ENCODE assay signal across 9 cellular contexts in the genomic region with DNA sequence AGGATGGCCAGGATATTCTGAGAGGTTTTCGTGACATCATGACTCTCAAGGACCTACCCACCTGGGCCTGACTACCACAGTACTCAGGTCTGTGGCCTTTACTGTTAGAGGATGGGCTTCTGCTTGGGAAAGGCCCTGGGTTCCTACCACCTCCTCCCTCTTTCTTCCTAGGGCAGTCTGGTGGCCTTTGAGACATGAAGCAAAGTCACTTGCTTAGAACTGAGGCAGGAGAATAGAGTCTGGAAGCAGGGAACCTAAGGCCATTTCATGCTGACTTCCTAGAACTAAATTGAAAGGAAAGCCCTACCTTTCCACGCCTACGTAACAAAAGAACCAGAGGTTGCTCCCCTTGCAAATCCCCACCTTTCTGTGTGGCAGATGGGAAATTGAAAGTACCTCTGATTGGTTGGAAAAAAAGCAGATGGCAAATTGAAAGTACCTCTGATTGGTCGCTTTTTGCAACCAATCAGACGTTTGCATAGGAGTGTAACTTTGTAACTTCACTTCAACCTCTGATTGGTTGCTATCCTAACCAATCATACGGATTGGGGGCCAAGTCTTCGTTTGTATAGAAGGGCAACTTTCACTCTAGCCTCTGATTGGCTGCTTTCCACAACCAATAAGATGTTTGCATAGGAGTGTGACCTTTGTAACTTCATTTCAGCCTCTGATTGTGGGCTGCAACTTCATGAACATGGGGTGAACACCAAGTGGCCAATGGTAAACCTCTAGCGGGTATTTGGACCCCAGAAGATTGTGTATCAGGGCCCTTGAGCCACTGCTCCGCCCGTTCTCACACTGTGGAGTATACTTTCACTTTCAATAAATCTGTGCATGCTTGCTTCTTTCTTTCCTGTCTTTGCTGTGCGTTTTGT. TPM values are rescaled to one million over a fixed set of nuclear protein-coding genes. Genes with fewer than 3 reads are reported as not detected.
A peak's percentile ranks its signal among the peaks of the same experiment; 100 is the strongest.
DNase-seq lines count a peak whose midpoint lies in the region; ATAC-seq and TF ChIP-seq lines count a peak whose summit lies in the region.
"Had no signal": no experiment of that assay in that cellular context is flagged by ENCODE, and none has a peak within 500 bp of the region (broad histone marks: within the 10 kb centered on the region; RNA-seq: fewer than 3 reads in every experiment).

No MANE protein-coding gene starts in this region.

- intact Hi-C loops in sciatic nerve (cut with DNase I): no loop called here
- intact Hi-C loops in activated T-helper 1 cell treated with anti-CD3 and anti-CD28 coated beads, Interleukin-12 subunit alpha, Interleukin-12 subunit beta, Interleukin-2, Interleukin-4 antibody, amounts not matched to agents 30 ng/mL and 10 ng/mL and 1 ng/mL, durations not matched to agents 14 hours and 24 hours and 36 hours (cut with micrococcal nuclease): no loop called here

- peak overlapping the region; percentile 51 for H2AFZ ChIP-seq in DND-41 (ENCODE audit: low read depth, low read length)

- no peaks in the 10 kb centered on the region for H3K79me2 ChIP-seq in DND-41 (ENCODE audit: insufficient read depth, low read length)

- H3K27ac ChIP-seq in DND-41 (ENCODE audit: low read length): no peak overlapping the region

- DNase-seq in DND-41 (peak; percentile 9), LoVo (ENCODE audit: low spot score) (peak; percentile 67), memory B cell (ENCODE audit: low spot score in 2 of 2) (no peak), NCI-H345 (lab: John Stamatoyannopoulos, UW) (no peak), NCI-H1694 (lab: John Stamatoyannopoulos, UW) (no peak), sciatic nerve (ENCODE audit: low spot score) (no peak)
- no peak for DNase-seq in activated T-helper 1 cell treated with anti-CD3 and anti-CD28 coated beads, Interleukin-12 subunit alpha, Interleukin-12 subunit beta, Interleukin-2, Interleukin-4 antibody, amounts not matched to agents 30 ng/mL and 10 ng/mL and 1 ng/mL, durations not matched to agents 14 hours and 24 hours and 36 hours (ENCODE audit: low spot score)
- DNase-seq: stimulated activated CD4-positive, alpha-beta T cell treated with anti-CD3 and anti-CD28 coated beads, Interleukin-2, amount 100 ng/mL, for 24 hours had no signal

- no peak overlapping the region for H3K9ac ChIP-seq in DND-41 (ENCODE audit: low read depth, low read length)

- no peaks in the 10 kb centered on the region for H4K20me1 ChIP-seq in DND-41 (ENCODE audit: insufficient read depth, low read length)

- no peak overlapping the region for H3K4me3 ChIP-seq in DND-41 (ENCODE audit: low read depth in 1 of 2, low read length in 2 of 2)

- peak overlapping the region; percentile 33; the same call in 1 of the 2 replicates for H3K4me2 ChIP-seq in DND-41 (ENCODE audit: insufficient read depth, low read length)

- no peaks in the 10 kb centered on the region for H3K36me3 ChIP-seq in DND-41 (ENCODE audit: insufficient read depth, low read length)

- H3K4me1 Mint-ChIP-seq in activated naive CD8-positive, alpha-beta T cell (ENCODE audit: low read depth): peaks cover 8% of the 10 kb centered on the region
- H3K4me1 Mint-ChIP-seq in memory B cell: peaks cover 6% of the 10 kb centered on the region
- peaks cover 6% of the 10 kb centered on the region for H3K4me1 Mint-ChIP-seq in activated T-helper 1 cell treated with anti-CD3 and anti-CD28 coated beads, Interleukin-12 subunit alpha, Interleukin-12 subunit beta, Interleukin-2, Interleukin-4 antibody, amounts not matched to agents 30 ng/mL and 10 ng/mL and 1 ng/mL, durations not matched to agents 14 hours and 24 hours and 36 hours (ENCODE audit: low read depth)

- H3K4me1 ChIP-seq in DND-41 (ENCODE audit: insufficient read depth, low read length): 0 out of 2 replicates have a peak, but pooled peaks cover 8% of the 10 kb centered on the region

- peak overlapping the region; percentile 27 for H3K4me3 Mint-ChIP-seq in activated naive CD8-positive, alpha-beta T cell
- H3K4me3 Mint-ChIP-seq in memory B cell: peak overlapping the region; percentile 44
- no peak overlapping the region for H3K4me3 Mint-ChIP-seq in activated T-helper 1 cell treated with anti-CD3 and anti-CD28 coated beads, Interleukin-12 subunit alpha, Interleukin-12 subunit beta, Interleukin-2, Interleukin-4 antibody, amounts not matched to agents 30 ng/mL and 10 ng/mL and 1 ng/mL, durations not matched to agents 14 hours and 24 hours and 36 hours

- H3K36me3 Mint-ChIP-seq in activated naive CD8-positive, alpha-beta T cell: no peaks in the 10 kb centered on the region
- no peaks in the 10 kb centered on the region for H3K36me3 Mint-ChIP-seq in memory B cell
- H3K36me3 Mint-ChIP-seq in activated T-helper 1 cell treated with anti-CD3 and anti-CD28 coated beads, Interleukin-12 subunit alpha, Interleukin-12 subunit beta, Interleukin-2, Interleukin-4 antibody, amounts not matched to agents 30 ng/mL and 10 ng/mL and 1 ng/mL, durations not matched to agents 14 hours and 24 hours and 36 hours (ENCODE audit: low read depth): no peaks in the 10 kb centered on the region

- ATAC-seq in DND-41 (ENCODE audit: insufficient read depth, low read depth) (peak; percentile 40; the same call in 1 of the 3 replicates), memory B cell (ENCODE audit: low read depth) (peak; percentile 26), sciatic nerve (no peak)

- no peaks in the 10 kb centered on the region for H3K27me3 ChIP-seq in DND-41 (ENCODE audit: insufficient read depth, low read length, poor library complexity)

- H3K27ac Mint-ChIP-seq in activated naive CD8-positive, alpha-beta T cell: no peak overlapping the region
- no peak overlapping the region for H3K27ac Mint-ChIP-seq in memory B cell
- no peak overlapping the region for H3K27ac Mint-ChIP-seq in activated T-helper 1 cell treated with anti-CD3 and anti-CD28 coated beads, Interleukin-12 subunit alpha, Interleukin-12 subunit beta, Interleukin-2, Interleukin-4 antibody, amounts not matched to agents 30 ng/mL and 10 ng/mL and 1 ng/mL, durations not matched to agents 14 hours and 24 hours and 36 hours

- no peaks in the 10 kb centered on the region for H3K9me3 Mint-ChIP-seq in activated naive CD8-positive, alpha-beta T cell (ENCODE audit: low read depth)
- no peaks in the 10 kb centered on the region for H3K9me3 Mint-ChIP-seq in memory B cell
- H3K9me3 Mint-ChIP-seq in activated T-helper 1 cell treated with anti-CD3 and anti-CD28 coated beads, Interleukin-12 subunit alpha, Interleukin-12 subunit beta, Interleukin-2, Interleukin-4 antibody, amounts not matched to agents 30 ng/mL and 10 ng/mL and 1 ng/mL, durations not matched to agents 14 hours and 24 hours and 36 hours: no peaks in the 10 kb centered on the region

- H3K27me3 Mint-ChIP-seq in activated naive CD8-positive, alpha-beta T cell: no peaks in the 10 kb centered on the region
- no peaks in the 10 kb centered on the region for H3K27me3 Mint-ChIP-seq in memory B cell
- H3K27me3 Mint-ChIP-seq in activated T-helper 1 cell treated with anti-CD3 and anti-CD28 coated beads, Interleukin-12 subunit alpha, Interleukin-12 subunit beta, Interleukin-2, Interleukin-4 antibody, amounts not matched to agents 30 ng/mL and 10 ng/mL and 1 ng/mL, durations not matched to agents 14 hours and 24 hours and 36 hours (ENCODE audit: insufficient read depth): no peaks in the 10 kb centered on the region

- TF ChIP-seq CTCF in DND-41 (IDR thresholded peaks at IDR 0.05; ENCODE audit: borderline replicate concordance, extremely low read depth, low read length, poor library complexity, severe bottlenecking): no peak

- H3K9me3 ChIP-seq in DND-41 (ENCODE audit: insufficient read depth, low read length, severe bottlenecking): no peaks in the 10 kb centered on the region

RNA-seq across cellular contexts. Expression of gene AKAP14, which starts 9.9 kb away (rescaled TPM):
- not detected for total RNA-seq in sciatic nerve
- total RNA-seq in activated T-helper 1 cell treated with anti-CD3 and anti-CD28 coated beads, Interleukin-12 subunit alpha, Interleukin-12 subunit beta, Interleukin-2, Interleukin-4 antibody, amounts not matched to agents 30 ng/mL and 10 ng/mL and 1 ng/mL, durations not matched to agents 14 hours and 24 hours and 36 hours: not detected in 2 replicates

RNA-seq across cellular contexts. Expression of gene NDUFA1, which starts 14.2 kb away (rescaled TPM):
- total RNA-seq in sciatic nerve: 57.5 TPM
- 71.2 and 72.8 TPM in 2 replicates for total RNA-seq in activated T-helper 1 cell treated with anti-CD3 and anti-CD28 coated beads, Interleukin-12 subunit alpha, Interleukin-12 subunit beta, Interleukin-2, Interleukin-4 antibody, amounts not matched to agents 30 ng/mL and 10 ng/mL and 1 ng/mL, durations not matched to agents 14 hours and 24 hours and 36 hours

RNA-seq across cellular contexts. Expression of gene RNF113A, which starts 14.3 kb away (rescaled TPM):
- 8.8 TPM for total RNA-seq in sciatic nerve
- 28.8 and 29.7 TPM in 2 replicates for total RNA-seq in activated T-helper 1 cell treated with anti-CD3 and anti-CD28 coated beads, Interleukin-12 subunit alpha, Interleukin-12 subunit beta, Interleukin-2, Interleukin-4 antibody, amounts not matched to agents 30 ng/mL and 10 ng/mL and 1 ng/mL, durations not matched to agents 14 hours and 24 hours and 36 hours

RNA-seq across cellular contexts. Expression of gene UPF3B, which starts 33.0 kb away (rescaled TPM):
- total RNA-seq in sciatic nerve: 11.0 TPM
- total RNA-seq in activated T-helper 1 cell treated with anti-CD3 and anti-CD28 coated beads, Interleukin-12 subunit alpha, Interleukin-12 subunit beta, Interleukin-2, Interleukin-4 antibody, amounts not matched to agents 30 ng/mL and 10 ng/mL and 1 ng/mL, durations not matched to agents 14 hours and 24 hours and 36 hours: 11.0 and 13.0 TPM in 2 replicates

RNA-seq across cellular contexts. Expression of gene NKAP, which starts 57.8 kb away (rescaled TPM):
- 9.6 TPM for total RNA-seq in sciatic nerve
- total RNA-seq in activated T-helper 1 cell treated with anti-CD3 and anti-CD28 coated beads, Interleukin-12 subunit alpha, Interleukin-12 subunit beta, Interleukin-2, Interleukin-4 antibody, amounts not matched to agents 30 ng/mL and 10 ng/mL and 1 ng/mL, durations not matched to agents 14 hours and 24 hours and 36 hours: 9.4 and 10.1 TPM in 2 replicates

Comparison
In these comparisons a context has a peak if more than half of its experiments do, and no peak if none do; other contexts are left out.
1. DNase-seq: peak in DND-41 (single experiment) and LoVo (single experiment); none in memory B cell (0 of 2), NCI-H345 (single experiment), NCI-H1694 (single experiment), sciatic nerve (single experiment) and activated T-helper 1 cell treated with anti-CD3 and anti-CD28 coated beads, Interleukin-12 subunit alpha, Interleukin-12 subunit beta, Interleukin-2, Interleukin-4 antibody, amounts not matched to agents 30 ng/mL and 10 ng/mL and 1 ng/mL, durations not matched to agents 14 hours and 24 hours and 36 hours (single experiment).